Comparison of ENCODE assay signal across 24 cellular contexts in genomic region chr13:26058704-26059103, GRCh38. TPM values are rescaled to one million over a fixed set of nuclear protein-coding genes. Genes with fewer than 3 reads are reported as not detected.
A peak's percentile ranks its signal among the peaks of the same experiment; 100 is the strongest.
DNase-seq lines count a peak whose midpoint lies in the region; ATAC-seq, FAIRE-seq and TF ChIP-seq lines count a peak whose summit lies in the region.
"Had no signal": no experiment of that assay in that cellular context is flagged by ENCODE, and none has a peak within 500 bp of the region (broad histone marks: within the 10 kb centered on the region; RNA-seq: fewer than 3 reads in every experiment).

No MANE protein-coding gene starts in this region.

- intact Hi-C loops in esophagus muscularis mucosa (cut with DNase I) = no loop called here

- H3T11ph ChIP-seq in H9 (ENCODE audit: low read length) = no peak overlapping the region

- H3K18ac ChIP-seq in H9 (ENCODE audit: insufficient read length, low read depth, low read length) = no peak overlapping the region

- peak overlapping the region; percentile 42 for H2AFZ ChIP-seq in H9 (ENCODE audit: low read length)
- H2AFZ ChIP-seq: GM23248 had no signal

- no peaks in the 10 kb centered on the region for H3K79me1 ChIP-seq in H9 (ENCODE audit: insufficient read depth, low read depth, low read length, poor library complexity, severe bottlenecking)

- H4K91ac ChIP-seq in H9 (ENCODE audit: insufficient read length, low read depth, low read length) = no peak overlapping the region

- H4K5ac ChIP-seq in H9 (ENCODE audit: insufficient read length, low read depth, low read length) = no peak overlapping the region

- H3K27ac Mint-ChIP-seq in H9 = no peak overlapping the region
- H3K27ac Mint-ChIP-seq in activated T-cell treated with anti-CD3 and anti-CD28 coated beads, Interleukin-2, amount 50 U/mL, for 72 hours = no peak overlapping the region
- H3K27ac Mint-ChIP-seq: B cell; CD14-positive monocyte; CD4-positive, alpha-beta T cell; CD8-positive, alpha-beta memory T cell; HFFc6 had no signal

- peak; percentile 52 for DNase-seq in NOMO-1 treated with DMSO at 0.1 percent for 48 hours (lab: John Stamatoyannopoulos, UW; ENCODE audit: unreplicated experiment)
- DNase-seq in NOMO-1 treated with dmso at 0.1 percent for 144 hours (lab: John Stamatoyannopoulos, UW; ENCODE audit: unreplicated experiment) = no peak
- no peak for DNase-seq in H9
- DNase-seq in bronchial epithelial cell (ENCODE audit: low read depth) = no peak
- peak; percentile 50 for DNase-seq in esophagus muscularis mucosa (ENCODE audit: extremely low spot score)
- no peak for DNase-seq in activated T-cell treated with anti-CD3 and anti-CD28 coated beads, Interleukin-2, amount 50 U/mL, for 72 hours
- no peak for DNase-seq in D341Med (ENCODE audit: low spot score)
- no peak for DNase-seq in foreskin keratinocyte
- DNase-seq: CD4-positive, alpha-beta T cell; CD8-positive, alpha-beta memory T cell; DMS53; DMS79 treated with DMSO at 0.1 percent for 48 hours; GM23248; HFFc6 had no signal

- no peaks in the 10 kb centered on the region for H3K23me2 ChIP-seq in H9 (ENCODE audit: insufficient read length, low read depth, low read length, poor library complexity, severe bottlenecking)

- no peak for TF ChIP-seq POLR2A in esophagus muscularis mucosa (IDR thresholded peaks at IDR 0.05; ENCODE audit: low read depth)

- peaks cover 6 to 10% of the 10 kb centered on the region in 2 experiments; a peak in 3 of 4 replicates for H3K4me1 Mint-ChIP-seq in H9
- H3K4me1 Mint-ChIP-seq in activated T-cell treated with anti-CD3 and anti-CD28 coated beads, Interleukin-2, amount 50 U/mL, for 72 hours (ENCODE audit: low read depth) = peaks cover 5% of the 10 kb centered on the region
- H3K4me1 Mint-ChIP-seq: B cell; CD14-positive monocyte; CD8-positive, alpha-beta memory T cell had no signal

- no peak overlapping the region for H2BK5ac ChIP-seq in H9 (ENCODE audit: insufficient read length, low read length)

- no peaks in the 10 kb centered on the region for H3K79me2 ChIP-seq in H9 (ENCODE audit: insufficient read depth, low read length)

- H2BK120ac ChIP-seq in H9 (ENCODE audit: low read depth, low read length, poor library complexity, severe bottlenecking) = no peak overlapping the region

- no peak for ATAC-seq in activated T-cell treated with anti-CD3 and anti-CD28 coated beads, Interleukin-2, amount 50 U/mL, for 72 hours (replicated peaks in 1 of 2)
- no peak for ATAC-seq in foreskin keratinocyte

- H3K4me3 Mint-ChIP-seq in H9 = no peak overlapping the region
- no peak overlapping the region for H3K4me3 Mint-ChIP-seq in activated T-cell treated with anti-CD3 and anti-CD28 coated beads, Interleukin-2, amount 50 U/mL, for 72 hours
- H3K4me3 Mint-ChIP-seq: B cell; CD14-positive monocyte; CD4-positive, alpha-beta T cell; CD8-positive, alpha-beta memory T cell; HFFc6 had no signal

- no peak for TF ChIP-seq EP300 in esophagus muscularis mucosa (IDR thresholded peaks at IDR 0.05)

- no peaks in the 10 kb centered on the region for H3K9me3 ChIP-seq in H9 (ENCODE audit: control insufficient read depth, low read depth, low read length)
- H3K9me3 ChIP-seq in esophagus muscularis mucosa = no peaks in the 10 kb centered on the region
- H3K9me3 ChIP-seq: BLaER1, HAP-1 had no signal

- H3K14ac ChIP-seq in H9 (ENCODE audit: insufficient read depth, low read length) = no peak overlapping the region; the same call in 1 of the 2 replicates

- no peaks in the 10 kb centered on the region for H3K36me3 ChIP-seq in bronchial epithelial cell (ENCODE audit: control insufficient read depth, insufficient read depth, low read length)
- no peaks in the 10 kb centered on the region for H3K36me3 ChIP-seq in esophagus muscularis mucosa
- H3K36me3 ChIP-seq: BLaER1, HAP-1 had no signal

- no CpG with 5 or more reads among the region's 6 CpGs for WGBS in H9 (ENCODE audit: extremely low coverage, insufficient read length, low lambda C conversion rate)
- 70% methylated on average over 6 of the region's 6 CpGs for WGBS in esophagus muscularis mucosa

- no peaks in the 10 kb centered on the region for H3K36me3 Mint-ChIP-seq in H9 (ENCODE audit: insufficient read depth in 1 of 3, low read depth in 3 of 3)
- H3K36me3 Mint-ChIP-seq in activated T-cell treated with anti-CD3 and anti-CD28 coated beads, Interleukin-2, amount 50 U/mL, for 72 hours (ENCODE audit: insufficient read depth in 2 of 2) = no peaks in the 10 kb centered on the region
- H3K36me3 Mint-ChIP-seq: CD14-positive monocyte; CD8-positive, alpha-beta memory T cell had no signal

- no peak overlapping the region for H3K4ac ChIP-seq in H9 (ENCODE audit: low read depth, low read length)

- no peaks in the 10 kb centered on the region for H3K9me3 Mint-ChIP-seq in H9
- H3K9me3 Mint-ChIP-seq in activated T-cell treated with anti-CD3 and anti-CD28 coated beads, Interleukin-2, amount 50 U/mL, for 72 hours = no peaks in the 10 kb centered on the region
- H3K9me3 Mint-ChIP-seq: CD14-positive monocyte; CD4-positive, alpha-beta T cell; CD8-positive, alpha-beta memory T cell; HFFc6 had no signal

- no peak overlapping the region for H2AK5ac ChIP-seq in H9 (ENCODE audit: insufficient read length, low read length)

- H3K23ac ChIP-seq in H9 (ENCODE audit: insufficient read length, low read depth, low read length) = no peak overlapping the region

- H2BK15ac ChIP-seq in H9 (ENCODE audit: low read depth, low read length) = no peak overlapping the region

- no peaks in the 10 kb centered on the region for H4K20me1 ChIP-seq in H9 (ENCODE audit: control insufficient read depth, insufficient read depth, insufficient read length)
- H4K20me1 ChIP-seq: BLaER1 had no signal

- no peak overlapping the region for H3K27ac ChIP-seq in H9 (ENCODE audit: insufficient read length, low read depth, low read length)
- H3K27ac ChIP-seq in esophagus muscularis mucosa (replicated peaks in 1 of 4) = no peak overlapping the region
- no peak overlapping the region for H3K27ac ChIP-seq in foreskin keratinocyte
- H3K27ac ChIP-seq: 22Rv1, BLaER1, GM23248 had no signal

- H3K4me3 ChIP-seq in bronchial epithelial cell (ENCODE audit: low read depth, low read length) = no peak overlapping the region
- H3K4me3 ChIP-seq in esophagus muscularis mucosa = no peak overlapping the region
- H3K4me3 ChIP-seq: BLaER1, GM23248, HAP-1 had no signal

- H2BK12ac ChIP-seq in H9 (ENCODE audit: insufficient read length, low read depth, low read length) = no peak overlapping the region

- peaks cover 5% of the 10 kb centered on the region; the same call in 1 of the 2 replicates for H3K27me3 Mint-ChIP-seq in H9 (ENCODE audit: low read depth)
- peaks cover 4% of the 10 kb centered on the region for H3K27me3 Mint-ChIP-seq in activated T-cell treated with anti-CD3 and anti-CD28 coated beads, Interleukin-2, amount 50 U/mL, for 72 hours (ENCODE audit: low read depth)

- H3K4me1 ChIP-seq in H9 (ENCODE audit: insufficient read depth, low read length) = no peaks in the 10 kb centered on the region
- H3K4me1 ChIP-seq in esophagus muscularis mucosa = no peaks in the 10 kb centered on the region
- H3K4me1 ChIP-seq in foreskin keratinocyte = no peaks in the 10 kb centered on the region

- no peak for TF ChIP-seq CTCF in H9 (conservative IDR thresholded peaks at IDR 0.05)
- no peak for TF ChIP-seq CTCF in bronchial epithelial cell (IDR thresholded peaks at IDR 0.05; ENCODE audit: insufficient read depth, low read length, severe bottlenecking)
- TF ChIP-seq CTCF in esophagus muscularis mucosa (IDR thresholded peaks at IDR 0.05) = no peak
- TF ChIP-seq CTCF in foreskin keratinocyte (conservative IDR thresholded peaks at IDR 0.05) = no peak

- no peak overlapping the region for H3K4me2 ChIP-seq in H9 (ENCODE audit: insufficient read depth, insufficient read length, low read length)
- H3K4me2 ChIP-seq: BLaER1 had no signal

- H3K56ac ChIP-seq in H9 (ENCODE audit: insufficient read length, low read depth, low read length) = no peak overlapping the region

- no peak overlapping the region for H2BK20ac ChIP-seq in H9 (ENCODE audit: low read depth, low read length, poor library complexity, severe bottlenecking)

- H3K9ac ChIP-seq in H9 (ENCODE audit: extremely low read depth, insufficient read length, low read length) = no peak overlapping the region
- H3K9ac ChIP-seq: BLaER1, GM23248 had no signal

- peak; percentile 36 for FAIRE-seq in bronchial epithelial cell (lab: Jason Lieb, UNC)
- FAIRE-seq: A204.1, G401.6, GM12892, GM19239 had no signal

- H4K8ac ChIP-seq in H9 (replicated peaks; ENCODE audit: insufficient read length, low read depth, low read length) = no peak overlapping the region

- no peaks in the 10 kb centered on the region for H3K27me3 ChIP-seq in H9 (ENCODE audit: insufficient read depth, low read length)
- H3K27me3 ChIP-seq in bronchial epithelial cell (ENCODE audit: control insufficient read depth, insufficient read depth, low read length) = no peaks in the 10 kb centered on the region
- peaks cover 0 to 15% (median 0%) of the 10 kb centered on the region in 4 donors for H3K27me3 ChIP-seq in esophagus muscularis mucosa
- peaks cover 10% of the 10 kb centered on the region for H3K27me3 ChIP-seq in foreskin keratinocyte
- H3K27me3 ChIP-seq: BLaER1 had no signal

RNA-seq across cellular contexts. Expression of gene SHISA2, which starts 6.9 kb away (rescaled TPM):
- 7.4 and 8.1 TPM in 2 replicates for total RNA-seq in H9 (2021)
- 0.51 and 0.53 TPM in 2 replicates for total RNA-seq in bronchial epithelial cell
- under 1 TPM in 3 of 4 donors, not detected in 1; 0.78 to 0.98 (median 0.83) TPM for total RNA-seq in esophagus muscularis mucosa
- total RNA-seq in activated T-cell treated with anti-CD3 and anti-CD28 coated beads, Interleukin-2, amount 50 U/mL, for 72 hours = under 1 TPM; 0.07 to 0.19 TPM
- 1.9 and 2.5 TPM in 2 replicates for total RNA-seq in foreskin keratinocyte
- polyA plus RNA-seq in foreskin keratinocyte = 0.77 and 1.1 TPM in 2 replicates
- total RNA-seq: B cell, H4, HFFc6 had no signal
- polyA plus RNA-seq: CD14-positive monocyte; CD8-positive, alpha-beta memory T cell had no signal

Comparison
In these comparisons a context has a peak if more than half of its experiments do, and no peak if none do; other contexts are left out.
1. DNase-seq: peak in NOMO-1 treated with DMSO at 0.1 percent for 48 hours (single experiment) and esophagus muscularis mucosa (single experiment); none in NOMO-1 treated with dmso at 0.1 percent for 144 hours (single experiment), H9 (single experiment), bronchial epithelial cell (single experiment), activated T-cell treated with anti-CD3 and anti-CD28 coated beads, Interleukin-2, amount 50 U/mL, for 72 hours (0 of 2), D341Med (single experiment) and foreskin keratinocyte (0 of 2).